In the genomic region with DNA sequence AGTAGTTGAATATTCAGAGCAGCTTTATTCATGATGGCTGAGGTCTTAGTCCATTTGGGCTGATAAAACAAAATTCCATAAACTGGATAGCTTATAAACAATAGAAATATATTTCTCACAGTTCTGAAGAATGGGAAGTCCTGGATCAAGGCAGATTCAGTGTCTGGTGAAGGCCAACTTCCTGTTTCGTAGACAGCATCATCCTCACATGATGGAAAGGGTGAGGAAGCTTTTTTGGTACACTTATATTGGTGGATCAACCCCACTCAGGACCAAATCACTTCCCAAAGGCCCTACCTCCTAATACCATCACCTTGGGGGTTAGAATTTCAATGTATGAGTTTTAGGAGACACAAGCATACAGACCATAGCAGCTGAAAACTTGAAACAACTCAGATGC, we compare ENCODE assay signal across 19 cellular contexts.
DNase-seq lines count a peak whose midpoint lies in the region; ATAC-seq and TF ChIP-seq lines count a peak whose summit lies in the region.
"Had no signal": no experiment of that assay in that cellular context is flagged by ENCODE, and none has a peak within 500 bp of the region (broad histone marks: within the 10 kb centered on the region; RNA-seq: fewer than 3 reads in every experiment).

No MANE protein-coding gene starts in this region.

- H3K9me3 Mint-ChIP-seq in activated naive CD8-positive, alpha-beta T cell treated with anti-CD3 and anti-CD28 coated beads, Interleukin-2, amount 50 U/mL, for 24 hours = no peaks in the 10 kb centered on the region
- H3K9me3 Mint-ChIP-seq: GM23338 had no signal

- H3K27me3 ChIP-seq in cardiac muscle cell (no peaks in the 10 kb centered on the region), right atrium auricular region (no peaks in the 10 kb centered on the region)
- H3K27me3 ChIP-seq: BLaER1, Peyer's patch, SJSA1 had no signal

- TF ChIP-seq CTCF in cardiac muscle cell (IDR thresholded peaks at IDR 0.05; ENCODE audit: low read depth, low read length) (no peak), right atrium auricular region (IDR thresholded peaks at IDR 0.05) (no peak), NB4 (IDR thresholded peaks at IDR 0.05; ENCODE audit: low read depth, low read length) (no peak)

- ATAC-seq in activated naive CD8-positive, alpha-beta T cell treated with anti-CD3 and anti-CD28 coated beads, Interleukin-2, amount 50 U/mL, for 24 hours = no peak
- no peak for ATAC-seq in HG03442 (IDR thresholded peaks at IDR 0.05; ENCODE audit: unreplicated experiment)
- ATAC-seq: CD8-positive, alpha-beta T cell; GM23338 had no signal

- no peaks in the 10 kb centered on the region for H3K27me3 Mint-ChIP-seq in activated naive CD8-positive, alpha-beta T cell treated with anti-CD3 and anti-CD28 coated beads, Interleukin-2, amount 50 U/mL, for 24 hours

- no peak for TF ChIP-seq POLR2A in NB4 (IDR thresholded peaks at IDR 0.05; ENCODE audit: extremely low read depth, insufficient read length)

- H3K4me3 ChIP-seq in cardiac muscle cell = no peak overlapping the region
- no peak overlapping the region for H3K4me3 ChIP-seq in right atrium auricular region
- H3K4me3 ChIP-seq in NB4 (ENCODE audit: low read depth, low read length) = no peak overlapping the region
- H3K4me3 ChIP-seq: BLaER1, GM23338, Peyer's patch, SJSA1 had no signal

- H3K9me3 ChIP-seq in cardiac muscle cell (ENCODE audit: low read depth) (no peaks in the 10 kb centered on the region), right atrium auricular region (no peaks in the 10 kb centered on the region)
- H3K9me3 ChIP-seq: BLaER1, Peyer's patch, SJSA1 had no signal

- H3K36me3 Mint-ChIP-seq in activated naive CD8-positive, alpha-beta T cell treated with anti-CD3 and anti-CD28 coated beads, Interleukin-2, amount 50 U/mL, for 24 hours (ENCODE audit: low read depth) = no peaks in the 10 kb centered on the region

- H3K36me3 ChIP-seq in cardiac muscle cell (peaks cover 5% of the 10 kb centered on the region), right atrium auricular region (no peaks in the 10 kb centered on the region)
- H3K36me3 ChIP-seq: BLaER1, Peyer's patch, SJSA1 had no signal

- no peaks in the 10 kb centered on the region for H3K4me1 ChIP-seq in cardiac muscle cell (ENCODE audit: low read depth)
- H3K4me1 ChIP-seq in right atrium auricular region = no peaks in the 10 kb centered on the region
- H3K4me1 ChIP-seq: BLaER1, Peyer's patch, SJSA1 had no signal

- H3K27ac Mint-ChIP-seq in activated naive CD8-positive, alpha-beta T cell treated with anti-CD3 and anti-CD28 coated beads, Interleukin-2, amount 50 U/mL, for 24 hours = no peak overlapping the region
- H3K27ac Mint-ChIP-seq: CD8-positive, alpha-beta T cell; GM23338 had no signal

- H3K27ac ChIP-seq in cardiac muscle cell = peak overlapping the region; percentile 15
- no peak overlapping the region for H3K27ac ChIP-seq in right atrium auricular region
- H3K27ac ChIP-seq: BLaER1, Peyer's patch, SJSA1 had no signal

- H3K4me1 Mint-ChIP-seq in activated naive CD8-positive, alpha-beta T cell treated with anti-CD3 and anti-CD28 coated beads, Interleukin-2, amount 50 U/mL, for 24 hours = peaks cover 1% of the 10 kb centered on the region
- H3K4me1 Mint-ChIP-seq: GM23338 had no signal

- H3K4me3 Mint-ChIP-seq in activated naive CD8-positive, alpha-beta T cell treated with anti-CD3 and anti-CD28 coated beads, Interleukin-2, amount 50 U/mL, for 24 hours = no peak overlapping the region
- H3K4me3 Mint-ChIP-seq: CD8-positive, alpha-beta T cell; GM23338 had no signal

- DNase-seq in cardiac muscle cell (ENCODE audit: low read depth in 1 of 2, low spot score in 1 of 2) (no peak), right atrium auricular region (ENCODE audit: low spot score) (no peak), NB4 (ENCODE audit: low read depth) (peak; percentile 6), foreskin melanocyte (peak; percentile 25), GF-D8 (lab: John Stamatoyannopoulos, UW) (no peak)
- DNase-seq in activated naive CD8-positive, alpha-beta T cell treated with anti-CD3 and anti-CD28 coated beads, Interleukin-2, amount 50 U/mL, for 24 hours = no peak
- DNase-seq: CD8-positive, alpha-beta T cell; HCEC 1CT; KG1; NCI-H1048; NCI-H1417 treated with DMSO at 0.1 percent for 48 hours; NCI-H187; NCI-H446 treated with DMSO at 0.1 percent for 48 hours; NCI-H526 treated with DMSO at 0.1 percent for 48 hours; Peyer's patch had no signal

Comparison
In these comparisons a context has a peak if more than half of its experiments do, and no peak if none do; other contexts are left out.
1. DNase-seq: peak in NB4 (single experiment) and foreskin melanocyte (single experiment); none in cardiac muscle cell (0 of 2), right atrium auricular region (single experiment), activated naive CD8-positive, alpha-beta T cell treated with anti-CD3 and anti-CD28 coated beads, Interleukin-2, amount 50 U/mL, for 24 hours (single experiment) and GF-D8 (single experiment).